12 cellular contexts compared by ENCODE assay signal in genomic region chr6:84967965-84968364, GRCh38.
DNase-seq lines count a peak whose midpoint lies in the region; ATAC-seq and TF ChIP-seq lines count a peak whose summit lies in the region.
"Had no signal": no experiment of that assay in that cellular context is flagged by ENCODE, and none has a peak within 500 bp of the region (broad histone marks: within the 10 kb centered on the region; RNA-seq: fewer than 3 reads in every experiment).

No MANE protein-coding gene starts in this region.

- no peak for ATAC-seq in DND-41 (ENCODE audit: insufficient read depth, low read depth)
- ATAC-seq in GM23338: no peak

- peaks cover 17% of the 10 kb centered on the region for H3K9me3 ChIP-seq in DND-41 (ENCODE audit: insufficient read depth, low read length, severe bottlenecking)
- H3K9me3 ChIP-seq in hepatocyte (ENCODE audit: low read depth): no peaks in the 10 kb centered on the region
- H3K9me3 ChIP-seq in neuronal stem cell (replicated peaks in 1 of 2; ENCODE audit: control insufficient read depth in 2 of 2, insufficient read depth in 1 of 2, low read depth in 1 of 2, low read length in 2 of 2): peaks cover 0 to 9% of the 10 kb centered on the region in 2 donors
- H3K9me3 ChIP-seq: BE2C had no signal

- H3K79me1 ChIP-seq in neuronal stem cell (ENCODE audit: low read depth, low read length): no peaks in the 10 kb centered on the region

- no peaks in the 10 kb centered on the region for H3F3A ChIP-seq in GM23338 (replicated peaks; ENCODE audit: low read depth)

- H3K23ac ChIP-seq in neuronal stem cell (ENCODE audit: low read depth, low read length, poor library complexity): no peak overlapping the region

- no peak for TF ChIP-seq CTCF in DND-41 (IDR thresholded peaks at IDR 0.05; ENCODE audit: borderline replicate concordance, extremely low read depth, low read length, poor library complexity, severe bottlenecking)
- TF ChIP-seq CTCF in GM23338 (conservative IDR thresholded peaks at IDR 0.05; ENCODE audit: low read depth in 2 of 2): no peak
- TF ChIP-seq CTCF in hepatocyte (IDR thresholded peaks at IDR 0.05; ENCODE audit: poor library complexity): no peak
- TF ChIP-seq CTCF in type B pancreatic cell (conservative IDR thresholded peaks at IDR 0.05): no peak

- H3K9me3 Mint-ChIP-seq in GM23338 (peaks cover 33% of the 10 kb centered on the region), type B pancreatic cell (peaks cover 5% of the 10 kb centered on the region)
- peaks cover 26% of the 10 kb centered on the region for H3K9me3 Mint-ChIP-seq in activated T-cell treated with anti-CD3 and anti-CD28 coated beads, Interleukin-2, amount 50 U/mL, for 24 hours

- H3K36me3 Mint-ChIP-seq in GM23338 (ENCODE audit: low read depth) (peaks cover 28% of the 10 kb centered on the region), type B pancreatic cell (no peaks in the 10 kb centered on the region)
- no peaks in the 10 kb centered on the region for H3K36me3 Mint-ChIP-seq in activated T-cell treated with anti-CD3 and anti-CD28 coated beads, Interleukin-2, amount 50 U/mL, for 24 hours (ENCODE audit: low read depth)
- H3K36me3 Mint-ChIP-seq: CD4-positive, CD25-positive, alpha-beta regulatory T cell; CD8-positive, alpha-beta memory T cell had no signal

- no peaks in the 10 kb centered on the region for H3K9me2 ChIP-seq in GM23338 (ENCODE audit: insufficient read depth)
- no peaks in the 10 kb centered on the region for H3K9me2 ChIP-seq in hepatocyte (replicated peaks; ENCODE audit: insufficient read depth)

- H2BK12ac ChIP-seq in neuronal stem cell (ENCODE audit: low read length): no peak overlapping the region

- peaks cover 3% of the 10 kb centered on the region for H3K27me3 Mint-ChIP-seq in GM23338 (ENCODE audit: insufficient read depth, low read depth, poor library complexity)
- no peaks in the 10 kb centered on the region for H3K27me3 Mint-ChIP-seq in type B pancreatic cell
- no peaks in the 10 kb centered on the region for H3K27me3 Mint-ChIP-seq in activated T-cell treated with anti-CD3 and anti-CD28 coated beads, Interleukin-2, amount 50 U/mL, for 24 hours
- H3K27me3 Mint-ChIP-seq: CD4-positive, CD25-positive, alpha-beta regulatory T cell; CD8-positive, alpha-beta memory T cell had no signal

- no peaks in the 10 kb centered on the region for H3K36me3 ChIP-seq in DND-41 (ENCODE audit: insufficient read depth, low read length)
- peaks cover 7% of the 10 kb centered on the region for H3K36me3 ChIP-seq in GM23338 (ENCODE audit: insufficient read depth)
- no peaks in the 10 kb centered on the region for H3K36me3 ChIP-seq in hepatocyte (replicated peaks; ENCODE audit: insufficient read depth, low read depth)
- H3K36me3 ChIP-seq in neuronal stem cell (replicated peaks in 1 of 2; ENCODE audit: control insufficient read depth in 2 of 2, insufficient read depth in 2 of 2, low read length in 2 of 2): no peaks in the 10 kb centered on the region
- H3K36me3 ChIP-seq: BE2C had no signal

- H4K20me1 ChIP-seq in DND-41 (ENCODE audit: insufficient read depth, low read length) (no peaks in the 10 kb centered on the region), GM23338 (replicated peaks; ENCODE audit: insufficient read depth) (no peaks in the 10 kb centered on the region), hepatocyte (ENCODE audit: insufficient read depth, poor library complexity, severe bottlenecking) (no peaks in the 10 kb centered on the region)

- H3K27ac Mint-ChIP-seq in GM23338: no peak overlapping the region
- H3K27ac Mint-ChIP-seq in type B pancreatic cell: no peak overlapping the region
- H3K27ac Mint-ChIP-seq in activated T-cell treated with anti-CD3 and anti-CD28 coated beads, Interleukin-2, amount 50 U/mL, for 24 hours: no peak overlapping the region
- H3K27ac Mint-ChIP-seq: CD4-positive, CD25-positive, alpha-beta regulatory T cell; CD8-positive, alpha-beta memory T cell had no signal

- H3K4me3 ChIP-seq in DND-41 (ENCODE audit: low read depth in 1 of 2, low read length in 2 of 2) (no peak overlapping the region), GM23338 (no peak overlapping the region), hepatocyte (no peak overlapping the region), neuronal stem cell (ENCODE audit: low read length in 2 of 2) (no peak overlapping the region)
- H3K4me3 ChIP-seq: GM12878, GM23248 had no signal

- H3K9ac ChIP-seq in DND-41 (ENCODE audit: low read depth, low read length): no peak overlapping the region
- no peak overlapping the region for H3K9ac ChIP-seq in neuronal stem cell (ENCODE audit: low read depth, low read length, poor library complexity)
- H3K9ac ChIP-seq: GM23248 had no signal

- no peak overlapping the region for H3K14ac ChIP-seq in neuronal stem cell (ENCODE audit: low read length)

- H2AFZ ChIP-seq in DND-41 (ENCODE audit: low read depth, low read length): no peak overlapping the region
- H2AFZ ChIP-seq in GM23338: no peak overlapping the region
- H2AFZ ChIP-seq in hepatocyte: no peak overlapping the region
- H2AFZ ChIP-seq in neuronal stem cell (ENCODE audit: low read length): peak overlapping the region; percentile 35
- H2AFZ ChIP-seq: GM23248 had no signal

- H3K27ac ChIP-seq in DND-41 (ENCODE audit: low read length) (no peak overlapping the region), GM23338 (ENCODE audit: low read depth) (no peak overlapping the region), hepatocyte (no peak overlapping the region), neuronal stem cell (replicated peaks; ENCODE audit: low read length) (no peak overlapping the region)
- H3K27ac ChIP-seq: GM23248 had no signal

- H2BK15ac ChIP-seq in neuronal stem cell (ENCODE audit: low read length): no peak overlapping the region

- no peak overlapping the region for H3K4me3 Mint-ChIP-seq in GM23338
- no peak overlapping the region for H3K4me3 Mint-ChIP-seq in type B pancreatic cell
- no peak overlapping the region for H3K4me3 Mint-ChIP-seq in activated T-cell treated with anti-CD3 and anti-CD28 coated beads, Interleukin-2, amount 50 U/mL, for 24 hours
- H3K4me3 Mint-ChIP-seq: CD4-positive, CD25-positive, alpha-beta regulatory T cell; CD8-positive, alpha-beta memory T cell had no signal

- no peaks in the 10 kb centered on the region for H3K79me2 ChIP-seq in DND-41 (ENCODE audit: insufficient read depth, low read length)
- H3K79me2 ChIP-seq in GM23338 (replicated peaks; ENCODE audit: insufficient read depth): no peaks in the 10 kb centered on the region
- H3K79me2 ChIP-seq in hepatocyte: no peaks in the 10 kb centered on the region

- H4K91ac ChIP-seq in neuronal stem cell (ENCODE audit: low read depth, low read length, poor library complexity): no peak overlapping the region

- no peak overlapping the region for H2AK5ac ChIP-seq in neuronal stem cell (ENCODE audit: low read depth, low read length)

- DNase-seq in DND-41 (peak; percentile 8), GM23338 (ENCODE audit: low spot score) (peak; percentile 35), hepatocyte (ENCODE audit: low spot score) (no peak), neuronal stem cell (ENCODE audit: low spot score) (no peak), type B pancreatic cell (ENCODE audit: extremely low spot score, unreplicated experiment) (no peak)
- DNase-seq in activated T-cell treated with anti-CD3 and anti-CD28 coated beads, Interleukin-2, amount 50 U/mL, for 24 hours: no peak
- DNase-seq: CD4-positive, CD25-positive, alpha-beta regulatory T cell; CD8-positive, alpha-beta memory T cell; DMS79 treated with DMSO at 0.1 percent for 48 hours had no signal

- no peak overlapping the region for H4K8ac ChIP-seq in neuronal stem cell (ENCODE audit: low read depth, low read length)

- H3K4me2 ChIP-seq in DND-41 (ENCODE audit: insufficient read depth, low read length): no peak overlapping the region
- no peak overlapping the region for H3K4me2 ChIP-seq in GM23338
- peak overlapping the region; percentile 29 for H3K4me2 ChIP-seq in hepatocyte
- H3K4me2 ChIP-seq in neuronal stem cell (ENCODE audit: insufficient read depth, low read length, poor library complexity, severe bottlenecking): no peak overlapping the region

- no peak overlapping the region for H2BK5ac ChIP-seq in neuronal stem cell (ENCODE audit: low read length)

- no peak overlapping the region for H3K4ac ChIP-seq in neuronal stem cell (ENCODE audit: low read length)

- H3K4me1 Mint-ChIP-seq in GM23338 (no peaks in the 10 kb centered on the region), type B pancreatic cell (ENCODE audit: unreplicated experiment) (no peaks in the 10 kb centered on the region)
- no peaks in the 10 kb centered on the region for H3K4me1 Mint-ChIP-seq in activated T-cell treated with anti-CD3 and anti-CD28 coated beads, Interleukin-2, amount 50 U/mL, for 24 hours (ENCODE audit: low read depth)
- H3K4me1 Mint-ChIP-seq: CD4-positive, CD25-positive, alpha-beta regulatory T cell; CD8-positive, alpha-beta memory T cell had no signal

- no peaks in the 10 kb centered on the region for H3K27me3 ChIP-seq in DND-41 (ENCODE audit: insufficient read depth, low read length, poor library complexity)
- no peaks in the 10 kb centered on the region for H3K27me3 ChIP-seq in GM23338 (ENCODE audit: insufficient read depth)
- H3K27me3 ChIP-seq in hepatocyte: no peaks in the 10 kb centered on the region
- H3K27me3 ChIP-seq in neuronal stem cell (ENCODE audit: control insufficient read depth in 3 of 3, insufficient read depth in 3 of 3, low read depth in 1 of 3, low read length in 3 of 3): no peaks in the 10 kb centered on the region
- H3K27me3 ChIP-seq: BE2C had no signal

- H3K4me1 ChIP-seq in DND-41 (ENCODE audit: insufficient read depth, low read length) (no peaks in the 10 kb centered on the region), GM23338 (ENCODE audit: insufficient read depth) (no peaks in the 10 kb centered on the region), hepatocyte (ENCODE audit: insufficient read depth) (no peaks in the 10 kb centered on the region), neuronal stem cell (ENCODE audit: control insufficient read depth in 2 of 2, insufficient read depth in 1 of 2, low read depth in 1 of 2, low read length in 2 of 2) (no peaks in the 10 kb centered on the region)
- H3K4me1 ChIP-seq: BE2C had no signal

- 84% methylated on average over 11 of the region's 11 CpGs for WGBS in hepatocyte (ENCODE audit: low lambda C conversion rate, missing lambda C conversion rate)
- no CpG with 5 or more reads among the region's 11 CpGs for WGBS in neuronal stem cell (ENCODE audit: extremely low coverage in 2 of 2, insufficient read length in 2 of 2, insufficient replicate concordance in 1 of 2), 2 donors

- no peak overlapping the region for H3K18ac ChIP-seq in neuronal stem cell (ENCODE audit: low read length)

- no peak overlapping the region for H2BK120ac ChIP-seq in neuronal stem cell (ENCODE audit: low read depth, low read length)

TF ChIP-seq in GM23338, 12 proteins besides CTCF, POLR2A, EP300 and RAD21 (continues in another document):
- TF ChIP-seq STAT1 (IDR thresholded peaks at IDR 0.05; ENCODE audit: unreplicated experiment) (no peak), EZH2 (IDR thresholded peaks at IDR 0.05; ENCODE audit: low read depth, unreplicated experiment) (no peak), ZNF114 (CRISPR knock-in tag; IDR thresholded peaks at IDR 0.05) (no peak)

Comparison
In these comparisons a context has a peak if more than half of its experiments do, and no peak if none do; other contexts are left out.
1. DNase-seq: peak in DND-41 (single experiment) and GM23338 (single experiment); none in hepatocyte (single experiment), neuronal stem cell (single experiment), type B pancreatic cell (single experiment) and activated T-cell treated with anti-CD3 and anti-CD28 coated beads, Interleukin-2, amount 50 U/mL, for 24 hours (single experiment).